Comparison of ENCODE assay signal across 19 cellular contexts in the genomic region with DNA sequence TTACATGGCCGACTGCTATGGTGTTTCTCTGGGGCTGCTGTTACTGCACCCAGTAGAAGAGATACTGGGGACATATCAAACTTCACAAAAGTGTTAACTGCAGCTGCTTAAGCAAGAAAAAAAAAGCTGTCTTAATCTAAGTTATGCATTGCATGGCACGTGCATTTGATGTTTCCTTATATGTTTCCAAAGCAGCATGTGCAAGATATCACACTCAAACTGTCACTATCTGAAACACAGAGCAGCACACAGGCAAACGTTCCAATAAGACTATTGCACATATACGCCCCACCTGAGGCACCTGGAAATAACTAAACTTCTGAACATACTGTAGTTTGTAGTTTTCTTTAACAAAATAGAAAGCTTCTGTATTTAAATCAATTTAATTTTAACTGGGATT.
DNase-seq lines count a peak whose midpoint lies in the region; ATAC-seq and TF ChIP-seq lines count a peak whose summit lies in the region.
"Had no signal": no experiment of that assay in that cellular context is flagged by ENCODE, and none has a peak within 500 bp of the region (broad histone marks: within the 10 kb centered on the region; RNA-seq: fewer than 3 reads in every experiment).

No MANE protein-coding gene starts in this region.

- TF ChIP-seq CTCF in IMR-90 (conservative IDR thresholded peaks at IDR 0.05; ENCODE audit: low read depth, low read length) (no peak), endothelial cell (IDR thresholded peaks at IDR 0.05; ENCODE audit: unreplicated experiment) (no peak)

- 66% methylated on average over 2 of the region's 4 CpGs; no CpG with 5 or more reads in 1 of the 2 experiments for WGBS in IMR-90 (ENCODE audit: extremely low coverage in 2 of 2, insufficient read length in 1 of 2), 2 experiments
- no CpG with 5 or more reads among the region's 4 CpGs for WGBS in neuronal stem cell (ENCODE audit: extremely low coverage in 2 of 2, insufficient read length in 2 of 2, insufficient replicate concordance in 1 of 2), 2 donors

- H3K14ac ChIP-seq in IMR-90 (replicated peaks; ENCODE audit: low read depth, low read length) (0 out of 2 replicates have a peak overlapping the region, but pooled peaks have one; percentile 7), neuronal stem cell (ENCODE audit: low read length) (no peak overlapping the region)

- H2BK120ac ChIP-seq in IMR-90 (ENCODE audit: low read depth, low read length) (no peak overlapping the region), neuronal stem cell (ENCODE audit: low read depth, low read length) (no peak overlapping the region)

- H3K4me1 Mint-ChIP-seq in endothelial cell (ENCODE audit: unreplicated experiment): no peaks in the 10 kb centered on the region
- H3K4me1 Mint-ChIP-seq: B cell; CD4-positive, CD25-positive, alpha-beta regulatory T cell had no signal

- intact Hi-C loops in IMR-90 (cut with micrococcal nuclease): no loop called here

- no peak overlapping the region for H2AK5ac ChIP-seq in IMR-90 (ENCODE audit: low read depth, low read length)
- no peak overlapping the region for H2AK5ac ChIP-seq in neuronal stem cell (ENCODE audit: low read depth, low read length)

- H3K23ac ChIP-seq in IMR-90 (ENCODE audit: low read depth, low read length) (no peak overlapping the region), neuronal stem cell (ENCODE audit: low read depth, low read length, poor library complexity) (no peak overlapping the region)

- H3K36me3 ChIP-seq in IMR-90 (ENCODE audit: control insufficient read depth, insufficient read depth, low read length): no peaks in the 10 kb centered on the region
- H3K36me3 ChIP-seq in neuronal stem cell (replicated peaks in 1 of 2; ENCODE audit: control insufficient read depth in 2 of 2, insufficient read depth in 2 of 2, low read length in 2 of 2): no peaks in the 10 kb centered on the region
- H3K36me3 ChIP-seq: BLaER1 had no signal

- CTCF ChIA-PET in IMR-90 (lab: Yijun Ruan, JAX): no interaction called here

- dilution Hi-C loops in IMR-90 (cut with HindIII; ENCODE audit: low sequenced_read_pairs, unreplicated experiment): no loop called here

- POLR2A ChIA-PET in IMR-90 (lab: Charles Lee; ENCODE audit: unreplicated experiment): no interaction called here

- H3K36me3 Mint-ChIP-seq in endothelial cell (ENCODE audit: low read depth, unreplicated experiment): no peaks in the 10 kb centered on the region
- H3K36me3 Mint-ChIP-seq: CD4-positive, CD25-positive, alpha-beta regulatory T cell; CD8-positive, alpha-beta T cell had no signal

- no peak for TF ChIP-seq POLR2A in IMR-90 (IDR thresholded peaks at IDR 0.05; ENCODE audit: low read depth, low read length)

- H3K4me2 ChIP-seq in IMR-90 (ENCODE audit: low read depth, low read length): no peak overlapping the region
- H3K4me2 ChIP-seq in neuronal stem cell (ENCODE audit: insufficient read depth, low read length, poor library complexity, severe bottlenecking): no peak overlapping the region
- H3K4me2 ChIP-seq: BLaER1 had no signal

- H3K56ac ChIP-seq in IMR-90 (ENCODE audit: extremely low read depth, insufficient read depth, low read length): no peak overlapping the region

- H2BK20ac ChIP-seq in IMR-90 (ENCODE audit: low read depth, low read length): no peak overlapping the region

- H4K8ac ChIP-seq in IMR-90 (ENCODE audit: low read depth in 2 of 2, low read length in 2 of 2): no peak overlapping the region
- H4K8ac ChIP-seq in neuronal stem cell (ENCODE audit: low read depth, low read length): no peak overlapping the region

- H3K4ac ChIP-seq in IMR-90 (ENCODE audit: low read depth, low read length): no peak overlapping the region
- no peak overlapping the region for H3K4ac ChIP-seq in neuronal stem cell (ENCODE audit: low read length)

- H4K91ac ChIP-seq in IMR-90 (ENCODE audit: insufficient read depth, low read depth, low read length) (peak overlapping the region; percentile 33; the same call in 1 of the 2 replicates), neuronal stem cell (ENCODE audit: low read depth, low read length, poor library complexity) (no peak overlapping the region)

- H3K9me3 ChIP-seq in IMR-90 (ENCODE audit: control insufficient read depth, insufficient read depth, low read length) (no peaks in the 10 kb centered on the region), neuronal stem cell (replicated peaks in 1 of 2; ENCODE audit: control insufficient read depth in 2 of 2, insufficient read depth in 1 of 2, low read depth in 1 of 2, low read length in 2 of 2) (no peaks in the 10 kb centered on the region)
- H3K9me3 ChIP-seq: BLaER1, Caco-2 had no signal

- no peak for TF ChIP-seq RAD21 in IMR-90 (IDR thresholded peaks at IDR 0.05; ENCODE audit: low read length)

- H2BK5ac ChIP-seq in IMR-90 (ENCODE audit: low read depth, low read length, poor library complexity, severe bottlenecking): no peak overlapping the region
- no peak overlapping the region for H2BK5ac ChIP-seq in neuronal stem cell (ENCODE audit: low read length)

- H3K27ac ChIP-seq in IMR-90 (ENCODE audit: insufficient read depth, low read length): no peak overlapping the region
- H3K27ac ChIP-seq in neuronal stem cell (replicated peaks; ENCODE audit: low read length): no peak overlapping the region
- H3K27ac ChIP-seq: BLaER1, C4-2B, GM23248 had no signal

- no peak overlapping the region for H3K4me3 Mint-ChIP-seq in endothelial cell (ENCODE audit: unreplicated experiment)
- H3K4me3 Mint-ChIP-seq: B cell; CD4-positive, CD25-positive, alpha-beta regulatory T cell; CD8-positive, alpha-beta T cell; H9 had no signal

- H3K27ac Mint-ChIP-seq in endothelial cell (ENCODE audit: unreplicated experiment): no peak overlapping the region
- H3K27ac Mint-ChIP-seq: B cell; CD8-positive, alpha-beta T cell had no signal

- 0 out of 2 replicates have a peak overlapping the region, but pooled peaks have one; percentile 58 for H4K5ac ChIP-seq in IMR-90 (ENCODE audit: low read depth, low read length)

- H3K79me1 ChIP-seq in IMR-90 (ENCODE audit: low read depth in 1 of 2, low read length in 2 of 2) (no peaks in the 10 kb centered on the region), neuronal stem cell (ENCODE audit: low read depth, low read length) (no peaks in the 10 kb centered on the region)

- H4K20me1 ChIP-seq in IMR-90 (ENCODE audit: insufficient read depth, low read length): no peaks in the 10 kb centered on the region
- H4K20me1 ChIP-seq: BLaER1 had no signal

- H2BK12ac ChIP-seq in neuronal stem cell (ENCODE audit: low read length): no peak overlapping the region

- in situ Hi-C loops in IMR-90 (cut with MboI; ENCODE audit: low sequenced_read_pairs): no loop called here

- DNase-seq in DMS114 treated with DMSO at 0.1 percent for 48 hours (lab: John Stamatoyannopoulos, UW; ENCODE audit: unreplicated experiment) (peak; percentile 50), IMR-90 (no peak), left kidney (ENCODE audit: low read depth, low spot score) (peak; percentile 66), HUDEP-2 (lab: John Stamatoyannopoulos, UW; ENCODE audit: unreplicated experiment in 76 of 76) (no peak), neuronal stem cell (ENCODE audit: low spot score) (no peak), endothelial cell (ENCODE audit: low spot score) (no peak)
- DNase-seq: Caco-2; CD4-positive, CD25-positive, alpha-beta regulatory T cell; CD8-positive, alpha-beta T cell; DMS79; EL; GDM1; GM23248; H9 had no signal

- H3K9me1 ChIP-seq in IMR-90 (ENCODE audit: insufficient read depth, low read length): 0 out of 2 replicates have a peak, but pooled peaks cover 4% of the 10 kb centered on the region

- H2BK15ac ChIP-seq in IMR-90 (ENCODE audit: low read depth, low read length): no peak overlapping the region
- H2BK15ac ChIP-seq in neuronal stem cell (ENCODE audit: low read length): no peak overlapping the region

- H3K4me1 ChIP-seq in IMR-90 (ENCODE audit: control insufficient read depth, insufficient read depth, low read length): peaks cover 12% of the 10 kb centered on the region
- H3K4me1 ChIP-seq in neuronal stem cell (ENCODE audit: control insufficient read depth in 2 of 2, insufficient read depth in 1 of 2, low read depth in 1 of 2, low read length in 2 of 2): peaks cover 0 to 3% of the 10 kb centered on the region in 2 donors
- H3K4me1 ChIP-seq: BLaER1, Caco-2 had no signal

- H3K4me3 ChIP-seq in IMR-90 (ENCODE audit: insufficient read depth, low read depth, low read length) (no peak overlapping the region), neuronal stem cell (ENCODE audit: low read length in 2 of 2) (no peak overlapping the region)
- H3K4me3 ChIP-seq: BLaER1, GM12878, GM23248 had no signal

- H3K9me3 Mint-ChIP-seq in endothelial cell (ENCODE audit: unreplicated experiment): no peaks in the 10 kb centered on the region
- H3K9me3 Mint-ChIP-seq: H9 had no signal

- H3K27me3 ChIP-seq in IMR-90 (ENCODE audit: control insufficient read depth, insufficient read depth, low read length): no peaks in the 10 kb centered on the region
- H3K27me3 ChIP-seq in neuronal stem cell (ENCODE audit: control insufficient read depth in 3 of 3, insufficient read depth in 3 of 3, low read depth in 1 of 3, low read length in 3 of 3): no peaks in the 10 kb centered on the region
- H3K27me3 ChIP-seq: BLaER1 had no signal

- H2AK9ac ChIP-seq in IMR-90 (replicated peaks; ENCODE audit: low read depth, low read length, poor library complexity): no peak overlapping the region

- peak overlapping the region; percentile 18; the same call in 1 of the 2 replicates for H3K18ac ChIP-seq in IMR-90 (ENCODE audit: low read depth, low read length)
- H3K18ac ChIP-seq in neuronal stem cell (ENCODE audit: low read length): no peak overlapping the region

- H2AFZ ChIP-seq in IMR-90 (replicated peaks; ENCODE audit: low read length, poor library complexity): no peak overlapping the region
- no peak overlapping the region for H2AFZ ChIP-seq in neuronal stem cell (ENCODE audit: low read length)
- H2AFZ ChIP-seq: GM23248 had no signal

- no peak overlapping the region for H3K9ac ChIP-seq in IMR-90 (ENCODE audit: low read depth, low read length)
- H3K9ac ChIP-seq in neuronal stem cell (ENCODE audit: low read depth, low read length, poor library complexity): no peak overlapping the region
- H3K9ac ChIP-seq: BLaER1, GM23248 had no signal

- ATAC-seq in IMR-90 (ENCODE audit: low read depth): no peak
- ATAC-seq: CD8-positive, alpha-beta T cell; GM12878; HCT116 had no signal

- H3K27me3 Mint-ChIP-seq in endothelial cell (ENCODE audit: unreplicated experiment): no peaks in the 10 kb centered on the region
- H3K27me3 Mint-ChIP-seq: B cell; CD4-positive, CD25-positive, alpha-beta regulatory T cell had no signal

- no TSS peak for BruUV-seq in IMR-90 (replicated peaks; lab: Mats Ljungman, UMichigan)

TF ChIP-seq in IMR-90, 13 proteins besides CTCF, POLR2A, EP300 and RAD21 (continues in another document):
- TF ChIP-seq RFX5 (IDR thresholded peaks at IDR 0.05; ENCODE audit: low read depth, low read length) (no peak), RCOR1 (IDR thresholded peaks at IDR 0.05; ENCODE audit: insufficient replicate concordance, low read length) (no peak)

Comparison
In these comparisons a context has a peak if more than half of its experiments do, and no peak if none do; other contexts are left out.
1. DNase-seq: peak in DMS114 treated with DMSO at 0.1 percent for 48 hours (single experiment) and left kidney (single experiment); none in IMR-90 (single experiment), HUDEP-2 (0 of 76), neuronal stem cell (single experiment) and endothelial cell (single experiment).